Comparison of ENCODE assay signal across 8 cellular contexts in genomic region chr4:109398928-109399327, GRCh38.
"Had no signal": no experiment of that assay in that cellular context is flagged by ENCODE, and none has a peak within 500 bp of the region (broad histone marks: within the 10 kb centered on the region; RNA-seq: fewer than 3 reads in every experiment).

No MANE protein-coding gene starts in this region.

- H3K27ac Mint-ChIP-seq: IgD-negative memory B cell had no signal

- H3K9me3 Mint-ChIP-seq: IgD-negative memory B cell had no signal

- H3K4me3 Mint-ChIP-seq: IgD-negative memory B cell had no signal

- H3K4me2 ChIP-seq: KMS-11 had no signal

- ATAC-seq: HepG2, K562 had no signal

- H3K27ac ChIP-seq: HL-60, KMS-11 had no signal

- H3K4me3 ChIP-seq: K562 had no signal

- DNase-seq: IMR-90, KBM-7, KG1 had no signal
